In genomic region chr14:51954657-51955056, GRCh38 we compare ENCODE assay signal across 21 cellular contexts. TPM values are rescaled to one million over a fixed set of nuclear protein-coding genes. Genes with fewer than 3 reads are reported as not detected.
DNase-seq lines count a peak whose midpoint lies in the region; ATAC-seq and TF ChIP-seq lines count a peak whose summit lies in the region.
"Had no signal": no experiment of that assay in that cellular context is flagged by ENCODE, and none has a peak within 500 bp of the region (broad histone marks: within the 10 kb centered on the region; RNA-seq: fewer than 3 reads in every experiment).

No MANE protein-coding gene starts in this region.

- DNase-seq in NCI-H748 (lab: John Stamatoyannopoulos, UW; ENCODE audit: unreplicated experiment) (peak; percentile 60), NCI-H748 treated with DMSO at 0.1 percent for 48 hours (lab: John Stamatoyannopoulos, UW) (no peak), GM13977 (ENCODE audit: low spot score) (no peak), SK-MEL-5 (ENCODE audit: low read depth, low spot score) (peak; percentile 82), natural killer cell (no peak), DMS 273 (lab: John Stamatoyannopoulos, UW; ENCODE audit: unreplicated experiment) (no peak), T-helper 2 cell (no peak)
- DNase-seq in activated CD4-positive, alpha-beta memory T cell treated with anti-CD3 and anti-CD28 coated beads, Interleukin-2, amount 10 ng/mL, durations not matched to agents 7 days and 5 days = no peak
- DNase-seq: activated B cell treated with CpG ODN at 0.5 μM for 24 hours; activated naive CD8-positive, alpha-beta T cell treated with anti-CD3 and anti-CD28 coated beads, Interleukin-2, amount 10 ng/mL, durations not matched to agents 7 days and 5 days; activated T-cell treated with anti-CD3 and anti-CD28 coated beads, Interleukin-2, amount 50 U/mL, for 48 hours; body of pancreas; colonic mucosa; kidney; NCI-H2029; NCI-H524; sigmoid colon; testis had no signal

- H3K9me3 Mint-ChIP-seq in natural killer cell = peaks cover 0 to 2% of the 10 kb centered on the region in 2 donors
- H3K9me3 Mint-ChIP-seq in activated CD4-positive, alpha-beta memory T cell treated with anti-CD3 and anti-CD28 coated beads, Interleukin-2, amount 10 ng/mL, durations not matched to agents 7 days and 5 days = peaks cover 15% of the 10 kb centered on the region

- in situ Hi-C loops in GM13977 (cut with MboI; ENCODE audit: low pct_unique_long_range_greater_than_20kb, low sequenced_read_pairs, unreplicated experiment) = no loop called here
- in situ Hi-C loops in SK-MEL-5 (cut with HindIII; ENCODE audit: low pct_unique_long_range_greater_than_20kb, low sequenced_read_pairs) = no loop called here

- TF ChIP-seq CTCF in GM13977 (IDR thresholded peaks at IDR 0.05; ENCODE audit: extremely low read depth, insufficient read depth, missing control alignments) (peak; percentile 26), natural killer cell (IDR thresholded peaks at IDR 0.05) (peak; percentile 11)

- no peaks in the 10 kb centered on the region for H3K27me3 Mint-ChIP-seq in natural killer cell (ENCODE audit: low read depth in 2 of 2)
- no peaks in the 10 kb centered on the region for H3K27me3 Mint-ChIP-seq in activated CD4-positive, alpha-beta memory T cell treated with anti-CD3 and anti-CD28 coated beads, Interleukin-2, amount 10 ng/mL, durations not matched to agents 7 days and 5 days
- H3K27me3 Mint-ChIP-seq: activated B cell treated with CpG ODN at 0.5 μM for 24 hours; activated naive CD8-positive, alpha-beta T cell treated with anti-CD3 and anti-CD28 coated beads, Interleukin-2, amount 10 ng/mL, durations not matched to agents 7 days and 5 days; stimulated activated memory B cell treated with anti-CD40 and anti-IgM and Interleukin-4, amounts not matched to agents 10 μg/mL and 1 μg/mL and 100 μg/mL, for 72 hours had no signal

- POLR2A ChIA-PET in activated CD4-positive, alpha-beta memory T cell treated with anti-CD3 and anti-CD28 coated beads, Interleukin-2, amount 10 ng/mL, durations not matched to agents 7 days and 5 days (lab: Charles Lee) = no interaction called here

- intact Hi-C loops in natural killer cell (cut with micrococcal nuclease) = no loop called here

- peaks cover 81 to 84% of the 10 kb centered on the region in 2 donors for H3K4me1 Mint-ChIP-seq in natural killer cell
- H3K4me1 Mint-ChIP-seq in activated CD4-positive, alpha-beta memory T cell treated with anti-CD3 and anti-CD28 coated beads, Interleukin-2, amount 10 ng/mL, durations not matched to agents 7 days and 5 days = peaks cover 6% of the 10 kb centered on the region
- H3K4me1 Mint-ChIP-seq: activated B cell treated with CpG ODN at 0.5 μM for 24 hours had no signal

- CTCF ChIA-PET in activated CD4-positive, alpha-beta memory T cell treated with anti-CD3 and anti-CD28 coated beads, Interleukin-2, amount 10 ng/mL, durations not matched to agents 7 days and 5 days (lab: Charles Lee) = no interaction called here

- H3K4me3 Mint-ChIP-seq in natural killer cell = no peak overlapping the region
- H3K4me3 Mint-ChIP-seq in activated CD4-positive, alpha-beta memory T cell treated with anti-CD3 and anti-CD28 coated beads, Interleukin-2, amount 10 ng/mL, durations not matched to agents 7 days and 5 days = no peak overlapping the region
- H3K4me3 Mint-ChIP-seq: activated B cell treated with CpG ODN at 0.5 μM for 24 hours; activated naive CD8-positive, alpha-beta T cell treated with anti-CD3 and anti-CD28 coated beads, Interleukin-2, amount 10 ng/mL, durations not matched to agents 7 days and 5 days; stimulated activated memory B cell treated with anti-CD40 and anti-IgM and Interleukin-4, amounts not matched to agents 10 μg/mL and 1 μg/mL and 100 μg/mL, for 72 hours had no signal

- peak in 1 of 3 donors; percentile 39 for ATAC-seq in natural killer cell
- ATAC-seq: body of pancreas; K562; Panc1; stimulated activated memory B cell treated with anti-CD40 and anti-IgM and Interleukin-4, amounts not matched to agents 10 μg/mL and 1 μg/mL and 100 μg/mL, for 72 hours had no signal

- peak overlapping the region; percentile 57 to 94 for H3K27ac Mint-ChIP-seq in natural killer cell
- no peak overlapping the region for H3K27ac Mint-ChIP-seq in activated CD4-positive, alpha-beta memory T cell treated with anti-CD3 and anti-CD28 coated beads, Interleukin-2, amount 10 ng/mL, durations not matched to agents 7 days and 5 days
- H3K27ac Mint-ChIP-seq: activated B cell treated with CpG ODN at 0.5 μM for 24 hours; activated naive CD8-positive, alpha-beta T cell treated with anti-CD3 and anti-CD28 coated beads, Interleukin-2, amount 10 ng/mL, durations not matched to agents 7 days and 5 days; stimulated activated memory B cell treated with anti-CD40 and anti-IgM and Interleukin-4, amounts not matched to agents 10 μg/mL and 1 μg/mL and 100 μg/mL, for 72 hours had no signal

- peaks cover 44% of the 10 kb centered on the region for H3K36me3 Mint-ChIP-seq in natural killer cell
- H3K36me3 Mint-ChIP-seq in activated CD4-positive, alpha-beta memory T cell treated with anti-CD3 and anti-CD28 coated beads, Interleukin-2, amount 10 ng/mL, durations not matched to agents 7 days and 5 days (ENCODE audit: low read depth) = peaks cover 93% of the 10 kb centered on the region

RNA-seq across cellular contexts. Expression of gene RTRAF, which starts 34.7 kb away (rescaled TPM):
- total RNA-seq in SK-MEL-5 (2014; rRNA removed; shearing (Covaris generic)) = 287 and 310 TPM in 2 replicates
- polyA plus RNA-seq in SK-MEL-5 (2015; cell fraction: cytosol; rRNA removed) = 107 and 117 TPM in 2 replicates
- 34.6 and 44.4 TPM in 2 replicates for polyA plus RNA-seq in SK-MEL-5 (2015; cell fraction: nucleus; rRNA removed)
- total RNA-seq in natural killer cell = 10 to 100 TPM; 84.3 to 96.5 (median 92.7) TPM
- 100 to 1,000 TPM; 175 to 188 TPM for total RNA-seq in activated CD4-positive, alpha-beta memory T cell treated with anti-CD3 and anti-CD28 coated beads, Interleukin-2, amount 10 ng/mL, durations not matched to agents 7 days and 5 days

Comparison
In these comparisons a context has a peak if more than half of its experiments do, and no peak if none do; other contexts are left out.
1. DNase-seq: peak in NCI-H748 (single experiment) and SK-MEL-5 (single experiment); none in NCI-H748 treated with DMSO at 0.1 percent for 48 hours (single experiment), GM13977 (single experiment), natural killer cell (single experiment), activated CD4-positive, alpha-beta memory T cell treated with anti-CD3 and anti-CD28 coated beads, Interleukin-2, amount 10 ng/mL, durations not matched to agents 7 days and 5 days (single experiment), DMS 273 (single experiment) and T-helper 2 cell (0 of 5).